ENCODE assay signal across 1 cellular context in genomic region chr17:60559995-60560859, GRCh38.
A peak's percentile ranks its signal among the peaks of the same experiment; 100 is the strongest.
TF ChIP-seq lines count a peak whose summit lies in the region.

No MANE protein-coding gene starts in this region.

TF ChIP-seq in HepG2, 621 proteins besides CTCF, POLR2A, EP300 and RAD21 (continues in another document):
- peak; percentile 47; the same call in 1 of the 2 replicates for TF ChIP-seq POGK (CRISPR knock-in tag; conservative IDR thresholded peaks at IDR 0.05)
- no peak for TF ChIP-seq ZNF18 (CRISPR knock-in tag; IDR thresholded peaks at IDR 0.05; ENCODE audit: insufficient replicate concordance)
- TF ChIP-seq MTA3 (CRISPR knock-in tag; IDR thresholded peaks at IDR 0.05): no peak
- no peak for TF ChIP-seq STAG1 (CRISPR knock-in tag; IDR thresholded peaks at IDR 0.05)
- TF ChIP-seq DNMT1 (CRISPR knock-in tag; IDR thresholded peaks at IDR 0.05): 0 out of 2 replicates have a peak, but pooled peaks have one; percentile 63
- no peak for TF ChIP-seq ZC3H4 (CRISPR knock-in tag; IDR thresholded peaks at IDR 0.05; ENCODE audit: borderline replicate concordance)
- TF ChIP-seq CSRNP2 (CRISPR knock-in tag; conservative IDR thresholded peaks at IDR 0.05; ENCODE audit: low read depth): no peak
- TF ChIP-seq, protein P1, sequence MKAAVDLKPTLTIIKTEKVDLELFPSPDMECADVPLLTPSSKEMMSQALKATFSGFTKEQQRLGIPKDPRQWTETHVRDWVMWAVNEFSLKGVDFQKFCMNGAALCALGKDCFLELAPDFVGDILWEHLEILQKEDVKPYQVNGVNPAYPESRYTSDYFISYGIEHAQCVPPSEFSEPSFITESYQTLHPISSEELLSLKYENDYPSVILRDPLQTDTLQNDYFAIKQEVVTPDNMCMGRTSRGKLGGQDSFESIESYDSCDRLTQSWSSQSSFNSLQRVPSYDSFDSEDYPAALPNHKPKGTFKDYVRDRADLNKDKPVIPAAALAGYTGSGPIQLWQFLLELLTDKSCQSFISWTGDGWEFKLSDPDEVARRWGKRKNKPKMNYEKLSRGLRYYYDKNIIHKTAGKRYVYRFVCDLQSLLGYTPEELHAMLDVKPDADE (CRISPR knock-in tag; IDR thresholded peaks at IDR 0.05): no peak
- TF ChIP-seq SATB2 (CRISPR knock-in tag; IDR thresholded peaks at IDR 0.05): no peak
- TF ChIP-seq, protein P2, sequence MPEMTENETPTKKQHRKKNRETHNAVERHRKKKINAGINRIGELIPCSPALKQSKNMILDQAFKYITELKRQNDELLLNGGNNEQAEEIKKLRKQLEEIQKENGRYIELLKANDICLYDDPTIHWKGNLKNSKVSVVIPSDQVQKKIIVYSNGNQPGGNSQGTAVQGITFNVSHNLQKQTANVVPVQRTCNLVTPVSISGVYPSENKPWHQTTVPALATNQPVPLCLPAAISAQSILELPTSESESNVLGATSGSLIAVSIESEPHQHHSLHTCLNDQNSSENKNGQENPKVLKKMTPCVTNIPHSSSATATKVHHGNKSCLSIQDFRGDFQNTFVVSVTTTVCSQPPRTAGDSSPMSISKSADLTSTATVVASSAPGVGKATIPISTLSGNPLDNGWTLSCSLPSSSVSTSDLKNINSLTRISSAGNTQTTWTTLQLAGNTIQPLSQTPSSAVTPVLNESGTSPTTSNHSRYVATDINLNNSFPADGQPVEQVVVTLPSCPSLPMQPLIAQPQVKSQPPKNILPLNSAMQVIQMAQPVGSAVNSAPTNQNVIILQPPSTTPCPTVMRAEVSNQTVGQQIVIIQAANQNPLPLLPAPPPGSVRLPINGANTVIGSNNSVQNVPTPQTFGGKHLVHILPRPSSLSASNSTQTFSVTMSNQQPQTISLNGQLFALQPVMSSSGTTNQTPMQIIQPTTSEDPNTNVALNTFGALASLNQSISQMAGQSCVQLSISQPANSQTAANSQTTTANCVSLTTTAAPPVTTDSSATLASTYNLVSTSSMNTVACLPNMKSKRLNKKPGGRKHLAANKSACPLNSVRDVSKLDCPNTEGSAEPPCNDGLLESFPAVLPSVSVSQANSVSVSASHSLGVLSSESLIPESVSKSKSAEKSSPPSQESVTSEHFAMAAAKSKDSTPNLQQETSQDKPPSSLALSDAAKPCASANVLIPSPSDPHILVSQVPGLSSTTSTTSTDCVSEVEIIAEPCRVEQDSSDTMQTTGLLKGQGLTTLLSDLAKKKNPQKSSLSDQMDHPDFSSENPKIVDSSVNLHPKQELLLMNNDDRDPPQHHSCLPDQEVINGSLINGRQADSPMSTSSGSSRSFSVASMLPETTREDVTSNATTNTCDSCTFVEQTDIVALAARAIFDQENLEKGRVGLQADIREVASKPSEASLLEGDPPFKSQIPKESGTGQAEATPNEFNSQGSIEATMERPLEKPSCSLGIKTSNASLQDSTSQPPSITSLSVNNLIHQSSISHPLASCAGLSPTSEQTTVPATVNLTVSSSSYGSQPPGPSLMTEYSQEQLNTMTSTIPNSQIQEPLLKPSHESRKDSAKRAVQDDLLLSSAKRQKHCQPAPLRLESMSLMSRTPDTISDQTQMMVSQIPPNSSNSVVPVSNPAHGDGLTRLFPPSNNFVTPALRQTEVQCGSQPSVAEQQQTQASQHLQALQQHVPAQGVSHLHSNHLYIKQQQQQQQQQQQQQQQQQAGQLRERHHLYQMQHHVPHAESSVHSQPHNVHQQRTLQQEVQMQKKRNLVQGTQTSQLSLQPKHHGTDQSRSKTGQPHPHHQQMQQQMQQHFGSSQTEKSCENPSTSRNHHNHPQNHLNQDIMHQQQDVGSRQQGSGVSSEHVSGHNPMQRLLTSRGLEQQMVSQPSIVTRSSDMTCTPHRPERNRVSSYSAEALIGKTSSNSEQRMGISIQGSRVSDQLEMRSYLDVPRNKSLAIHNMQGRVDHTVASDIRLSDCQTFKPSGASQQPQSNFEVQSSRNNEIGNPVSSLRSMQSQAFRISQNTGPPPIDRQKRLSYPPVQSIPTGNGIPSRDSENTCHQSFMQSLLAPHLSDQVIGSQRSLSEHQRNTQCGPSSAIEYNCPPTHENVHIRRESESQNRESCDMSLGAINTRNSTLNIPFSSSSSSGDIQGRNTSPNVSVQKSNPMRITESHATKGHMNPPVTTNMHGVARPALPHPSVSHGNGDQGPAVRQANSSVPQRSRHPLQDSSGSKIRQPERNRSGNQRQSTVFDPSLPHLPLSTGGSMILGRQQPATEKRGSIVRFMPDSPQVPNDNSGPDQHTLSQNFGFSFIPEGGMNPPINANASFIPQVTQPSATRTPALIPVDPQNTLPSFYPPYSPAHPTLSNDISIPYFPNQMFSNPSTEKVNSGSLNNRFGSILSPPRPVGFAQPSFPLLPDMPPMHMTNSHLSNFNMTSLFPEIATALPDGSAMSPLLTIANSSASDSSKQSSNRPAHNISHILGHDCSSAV (CRISPR knock-in tag; IDR thresholded peaks at IDR 0.05; ENCODE audit: borderline replicate concordance): no peak
- TF ChIP-seq ZFP36L1 (CRISPR knock-in tag; IDR thresholded peaks at IDR 0.05): peak; percentile 83; the same call in 1 of the 2 replicates
- 0 out of 2 replicates have a peak, but pooled peaks have one; percentile 36 for TF ChIP-seq GZF1 (CRISPR knock-in tag; IDR thresholded peaks at IDR 0.05)
- TF ChIP-seq TMF1 (CRISPR knock-in tag; IDR thresholded peaks at IDR 0.05; ENCODE audit: low read depth): peak; percentile 75; the same call in 1 of the 2 replicates
- TF ChIP-seq ZMAT3 (CRISPR knock-in tag; conservative IDR thresholded peaks at IDR 0.05): peak; percentile 83; the same call in 1 of the 2 replicates
- peak; percentile 71; the same call in 1 of the 3 replicates for TF ChIP-seq MXI1 (IDR thresholded peaks at IDR 0.05; ENCODE audit: borderline replicate concordance, low read depth, low read length)
- no peak for TF ChIP-seq AGO1 (IDR thresholded peaks at IDR 0.05; ENCODE audit: low read depth, low read length, poor library complexity, severe bottlenecking)
- TF ChIP-seq RFX1 (IDR thresholded peaks at IDR 0.05): no peak
- TF ChIP-seq ZNF552 (CRISPR knock-in tag; IDR thresholded peaks at IDR 0.05; ENCODE audit: borderline replicate concordance): no peak
- TF ChIP-seq, protein P3, sequence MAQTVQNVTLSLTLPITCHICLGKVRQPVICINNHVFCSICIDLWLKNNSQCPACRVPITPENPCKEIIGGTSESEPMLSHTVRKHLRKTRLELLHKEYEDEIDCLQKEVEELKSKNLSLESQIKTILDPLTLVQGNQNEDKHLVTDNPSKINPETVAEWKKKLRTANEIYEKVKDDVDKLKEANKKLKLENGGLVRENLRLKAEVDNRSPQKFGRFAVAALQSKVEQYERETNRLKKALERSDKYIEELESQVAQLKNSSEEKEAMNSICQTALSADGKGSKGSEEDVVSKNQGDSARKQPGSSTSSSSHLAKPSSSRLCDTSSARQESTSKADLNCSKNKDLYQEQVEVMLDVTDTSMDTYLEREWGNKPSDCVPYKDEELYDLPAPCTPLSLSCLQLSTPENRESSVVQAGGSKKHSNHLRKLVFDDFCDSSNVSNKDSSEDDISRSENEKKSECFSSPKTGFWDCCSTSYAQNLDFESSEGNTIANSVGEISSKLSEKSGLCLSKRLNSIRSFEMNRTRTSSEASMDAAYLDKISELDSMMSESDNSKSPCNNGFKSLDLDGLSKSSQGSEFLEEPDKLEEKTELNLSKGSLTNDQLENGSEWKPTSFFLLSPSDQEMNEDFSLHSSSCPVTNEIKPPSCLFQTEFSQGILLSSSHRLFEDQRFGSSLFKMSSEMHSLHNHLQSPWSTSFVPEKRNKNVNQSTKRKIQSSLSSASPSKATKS (CRISPR knock-in tag; IDR thresholded peaks at IDR 0.05): no peak
- no peak for TF ChIP-seq ISX (CRISPR knock-in tag; conservative IDR thresholded peaks at IDR 0.05)
- TF ChIP-seq ZFP62 (CRISPR knock-in tag; IDR thresholded peaks at IDR 0.05): no peak
- TF ChIP-seq ZNF251 (CRISPR knock-in tag; IDR thresholded peaks at IDR 0.05): no peak
- 0 out of 2 replicates have a peak, but pooled peaks have one; percentile 18 for TF ChIP-seq ZNF670 (CRISPR knock-in tag; IDR thresholded peaks at IDR 0.05; ENCODE audit: borderline replicate concordance)
- no peak for TF ChIP-seq ZNF460 (CRISPR knock-in tag; IDR thresholded peaks at IDR 0.05; ENCODE audit: borderline replicate concordance)
- TF ChIP-seq RCOR2 (CRISPR knock-in tag; IDR thresholded peaks at IDR 0.05): peak; percentile 63; the same call in 1 of the 2 replicates
- no peak for TF ChIP-seq ZNF773 (CRISPR knock-in tag; IDR thresholded peaks at IDR 0.05; ENCODE audit: borderline replicate concordance)
- TF ChIP-seq ZNF354B (CRISPR knock-in tag; IDR thresholded peaks at IDR 0.05): no peak
- no peak for TF ChIP-seq ADNP (CRISPR knock-in tag; IDR thresholded peaks at IDR 0.05)
- no peak for TF ChIP-seq ZNF737 (CRISPR knock-in tag; IDR thresholded peaks at IDR 0.05; ENCODE audit: borderline replicate concordance)
- no peak for TF ChIP-seq ZNF326 (CRISPR knock-in tag; IDR thresholded peaks at IDR 0.05; ENCODE audit: borderline replicate concordance)
- no peak for TF ChIP-seq SAFB2 (CRISPR knock-in tag; IDR thresholded peaks at IDR 0.05; ENCODE audit: borderline replicate concordance, low read depth)
- TF ChIP-seq ZNF567 (CRISPR knock-in tag; IDR thresholded peaks at IDR 0.05; ENCODE audit: borderline replicate concordance): peak; percentile 44
- TF ChIP-seq, protein P4, sequence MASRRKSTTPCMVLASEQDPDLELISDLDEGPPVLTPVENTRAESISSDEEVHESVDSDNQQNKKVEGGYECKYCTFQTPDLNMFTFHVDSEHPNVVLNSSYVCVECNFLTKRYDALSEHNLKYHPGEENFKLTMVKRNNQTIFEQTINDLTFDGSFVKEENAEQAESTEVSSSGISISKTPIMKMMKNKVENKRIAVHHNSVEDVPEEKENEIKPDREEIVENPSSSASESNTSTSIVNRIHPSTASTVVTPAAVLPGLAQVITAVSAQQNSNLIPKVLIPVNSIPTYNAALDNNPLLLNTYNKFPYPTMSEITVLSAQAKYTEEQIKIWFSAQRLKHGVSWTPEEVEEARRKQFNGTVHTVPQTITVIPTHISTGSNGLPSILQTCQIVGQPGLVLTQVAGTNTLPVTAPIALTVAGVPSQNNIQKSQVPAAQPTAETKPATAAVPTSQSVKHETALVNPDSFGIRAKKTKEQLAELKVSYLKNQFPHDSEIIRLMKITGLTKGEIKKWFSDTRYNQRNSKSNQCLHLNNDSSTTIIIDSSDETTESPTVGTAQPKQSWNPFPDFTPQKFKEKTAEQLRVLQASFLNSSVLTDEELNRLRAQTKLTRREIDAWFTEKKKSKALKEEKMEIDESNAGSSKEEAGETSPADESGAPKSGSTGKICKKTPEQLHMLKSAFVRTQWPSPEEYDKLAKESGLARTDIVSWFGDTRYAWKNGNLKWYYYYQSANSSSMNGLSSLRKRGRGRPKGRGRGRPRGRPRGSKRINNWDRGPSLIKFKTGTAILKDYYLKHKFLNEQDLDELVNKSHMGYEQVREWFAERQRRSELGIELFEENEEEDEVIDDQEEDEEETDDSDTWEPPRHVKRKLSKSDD (CRISPR knock-in tag; IDR thresholded peaks at IDR 0.05; ENCODE audit: low read depth): peak; percentile 83; the same call in 1 of the 2 replicates
- TF ChIP-seq ARNT2 (CRISPR knock-in tag; IDR thresholded peaks at IDR 0.05; ENCODE audit: low read depth): peak; percentile 27; the same call in 1 of the 2 replicates
- TF ChIP-seq RBAK (CRISPR knock-in tag; IDR thresholded peaks at IDR 0.05): peak; percentile 60
- no peak; the same call in 1 of the 2 replicates for TF ChIP-seq NKX3-1 (CRISPR knock-in tag; IDR thresholded peaks at IDR 0.05)
- TF ChIP-seq PAWR (CRISPR knock-in tag; IDR thresholded peaks at IDR 0.05; ENCODE audit: borderline replicate concordance): no peak
- TF ChIP-seq ZNF468 (CRISPR knock-in tag; IDR thresholded peaks at IDR 0.05): no peak
- TF ChIP-seq, protein P5, sequence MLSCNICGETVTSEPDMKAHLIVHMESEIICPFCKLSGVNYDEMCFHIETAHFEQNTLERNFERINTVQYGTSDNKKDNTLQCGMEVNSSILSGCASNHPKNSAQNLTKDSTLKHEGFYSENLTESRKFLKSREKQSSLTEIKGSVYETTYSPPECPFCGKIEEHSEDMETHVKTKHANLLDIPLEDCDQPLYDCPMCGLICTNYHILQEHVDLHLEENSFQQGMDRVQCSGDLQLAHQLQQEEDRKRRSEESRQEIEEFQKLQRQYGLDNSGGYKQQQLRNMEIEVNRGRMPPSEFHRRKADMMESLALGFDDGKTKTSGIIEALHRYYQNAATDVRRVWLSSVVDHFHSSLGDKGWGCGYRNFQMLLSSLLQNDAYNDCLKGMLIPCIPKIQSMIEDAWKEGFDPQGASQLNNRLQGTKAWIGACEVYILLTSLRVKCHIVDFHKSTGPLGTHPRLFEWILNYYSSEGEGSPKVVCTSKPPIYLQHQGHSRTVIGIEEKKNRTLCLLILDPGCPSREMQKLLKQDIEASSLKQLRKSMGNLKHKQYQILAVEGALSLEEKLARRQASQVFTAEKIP (CRISPR knock-in tag; IDR thresholded peaks at IDR 0.05; ENCODE audit: borderline replicate concordance): no peak
- TF ChIP-seq ZNF883 (CRISPR knock-in tag; IDR thresholded peaks at IDR 0.05; ENCODE audit: not compliant biosample characterization): peak; percentile 73
- no peak for TF ChIP-seq HDAC6 (IDR thresholded peaks at IDR 0.05; ENCODE audit: low read depth, low read length)
